ENCODE assay signal across 8 cellular contexts in genomic region chr4:6673660-6674499, GRCh38. TPM values are rescaled to one million over a fixed set of nuclear protein-coding genes. Genes with fewer than 3 reads are reported as not detected.
DNase-seq lines count a peak whose midpoint lies in the region; ATAC-seq, FAIRE-seq and TF ChIP-seq lines count a peak whose summit lies in the region.

No MANE protein-coding gene starts in this region.

- TF ChIP-seq CTCF in H9 (conservative IDR thresholded peaks at IDR 0.05) = no peak
- TF ChIP-seq CTCF in MM.1S (IDR thresholded peaks at IDR 0.05; ENCODE audit: low read length) = no peak
- TF ChIP-seq CTCF in glutamatergic neuron (IDR thresholded peaks at IDR 0.05; ENCODE audit: partially characterized antibody, unreplicated experiment) = no peak
- no peak for TF ChIP-seq CTCF in omental fat pad (IDR thresholded peaks at IDR 0.05)
- TF ChIP-seq CTCF in testis (IDR thresholded peaks at IDR 0.05) = no peak

- no peak for TF ChIP-seq POLR2A in testis (IDR thresholded peaks at IDR 0.05)

- H2AFZ ChIP-seq in H9 (ENCODE audit: low read length) (no peak overlapping the region), MM.1S (ENCODE audit: low read length) (peak overlapping the region; percentile 53)

- no peak overlapping the region for H3T11ph ChIP-seq in H9 (ENCODE audit: low read length)

- H3K9me3 Mint-ChIP-seq in H9 = peaks cover 6% of the 10 kb centered on the region in 2 experiments; a peak in 2 of 5 replicates
- no peaks in the 10 kb centered on the region for H3K9me3 Mint-ChIP-seq in activated naive CD4-positive, alpha-beta T cell treated with anti-CD3 and anti-CD28 coated beads, Interleukin-2, amount 50 U/mL, for 24 hours
- H3K9me3 Mint-ChIP-seq in glutamatergic neuron (ENCODE audit: unreplicated experiment) = peaks cover 9% of the 10 kb centered on the region

- H3K4me3 ChIP-seq in MM.1S (ENCODE audit: low read length) (peak overlapping the region; percentile 68), testis (peak overlapping the region; percentile 77 to 87)

- no peak overlapping the region for H2BK5ac ChIP-seq in H9 (ENCODE audit: insufficient read length, low read length)

- H3K36me3 ChIP-seq in MM.1S (replicated peaks; ENCODE audit: insufficient read depth, low read length) (no peaks in the 10 kb centered on the region), testis (ENCODE audit: low read depth, missing control alignments) (peaks cover 4% of the 10 kb centered on the region)

- H3K4me2 ChIP-seq in H9 (ENCODE audit: insufficient read depth, insufficient read length, low read length) (peak overlapping the region; percentile 64), MM.1S (ENCODE audit: low read depth, low read length) (peak overlapping the region; percentile 83)

- no peak overlapping the region for H3K4ac ChIP-seq in H9 (ENCODE audit: low read depth, low read length)

- H3K27ac Mint-ChIP-seq in H9 (peak overlapping the region; percentile 74 to 94 (median 82); a peak in 4 of 7 replicates), glutamatergic neuron (ENCODE audit: unreplicated experiment) (peak overlapping the region; percentile 97)
- peak overlapping the region; percentile 100 for H3K27ac Mint-ChIP-seq in activated naive CD4-positive, alpha-beta T cell treated with anti-CD3 and anti-CD28 coated beads, Interleukin-2, amount 50 U/mL, for 24 hours

- intact Hi-C loops in testis (cut with DNase I; ENCODE audit: low total_unique reads) = no loop called here

- H4K20me1 ChIP-seq in H9 (ENCODE audit: control insufficient read depth, insufficient read depth, insufficient read length) (no peaks in the 10 kb centered on the region), MM.1S (ENCODE audit: insufficient read depth, low read length) (no peaks in the 10 kb centered on the region)

- peaks cover 5% of the 10 kb centered on the region for H3K23me2 ChIP-seq in H9 (ENCODE audit: insufficient read length, low read depth, low read length, poor library complexity, severe bottlenecking)

- H3K4me3 Mint-ChIP-seq in H9 (peak overlapping the region; percentile 90 to 94), glutamatergic neuron (ENCODE audit: unreplicated experiment) (peak overlapping the region; percentile 98)
- peak overlapping the region; percentile 97 for H3K4me3 Mint-ChIP-seq in activated naive CD4-positive, alpha-beta T cell treated with anti-CD3 and anti-CD28 coated beads, Interleukin-2, amount 50 U/mL, for 24 hours

- H2BK20ac ChIP-seq in H9 (ENCODE audit: low read depth, low read length, poor library complexity, severe bottlenecking) = no peak overlapping the region

- no peak overlapping the region for H4K5ac ChIP-seq in H9 (ENCODE audit: insufficient read length, low read depth, low read length)

- H3K9me2 ChIP-seq in MM.1S (replicated peaks; ENCODE audit: insufficient read depth, low read length) = no peaks in the 10 kb centered on the region

- DNase-seq in H9 (peak; percentile 96), MM.1S (peak; percentile 96), SK-N-DZ (ENCODE audit: low spot score) (peak; percentile 93), glutamatergic neuron (peak; percentile 94), omental fat pad (ENCODE audit: low spot score) (peak; percentile 67), testis (peak; percentile 95)

- H3K27me3 Mint-ChIP-seq in H9 (ENCODE audit: low read depth) (peaks cover 20% of the 10 kb centered on the region), glutamatergic neuron (ENCODE audit: unreplicated experiment) (peaks cover 15% of the 10 kb centered on the region)
- H3K27me3 Mint-ChIP-seq in activated naive CD4-positive, alpha-beta T cell treated with anti-CD3 and anti-CD28 coated beads, Interleukin-2, amount 50 U/mL, for 24 hours = no peaks in the 10 kb centered on the region

- H3K4me1 Mint-ChIP-seq in H9 = peaks cover 29 to 33% of the 10 kb centered on the region in 2 experiments
- peaks cover 52% of the 10 kb centered on the region for H3K4me1 Mint-ChIP-seq in activated naive CD4-positive, alpha-beta T cell treated with anti-CD3 and anti-CD28 coated beads, Interleukin-2, amount 50 U/mL, for 24 hours
- peaks cover 19% of the 10 kb centered on the region for H3K4me1 Mint-ChIP-seq in glutamatergic neuron (ENCODE audit: low read depth, unreplicated experiment)

- H2AK5ac ChIP-seq in H9 (ENCODE audit: insufficient read length, low read length) = no peak overlapping the region

- H3K79me2 ChIP-seq in H9 (ENCODE audit: insufficient read depth, low read length) = peaks cover 12% of the 10 kb centered on the region; the same call in 1 of the 2 replicates
- peaks cover 18% of the 10 kb centered on the region for H3K79me2 ChIP-seq in MM.1S (ENCODE audit: low read length)

- H3K14ac ChIP-seq in H9 (ENCODE audit: insufficient read depth, low read length) = no peak overlapping the region; the same call in 1 of the 2 replicates

- ATAC-seq in omental fat pad (ENCODE audit: low FRiP score) = peak; percentile 93

- H4K8ac ChIP-seq in H9 (replicated peaks; ENCODE audit: insufficient read length, low read depth, low read length) = no peak overlapping the region

- FAIRE-seq in G401.6 (lab: Jason Lieb, UNC) = peak; percentile 88

- no peak overlapping the region for H3K56ac ChIP-seq in H9 (ENCODE audit: insufficient read length, low read depth, low read length)

- no peak overlapping the region for H2BK120ac ChIP-seq in H9 (ENCODE audit: low read depth, low read length, poor library complexity, severe bottlenecking)

- H3K18ac ChIP-seq in H9 (ENCODE audit: insufficient read length, low read depth, low read length) = no peak overlapping the region

- no peaks in the 10 kb centered on the region for H3F3A ChIP-seq in MM.1S (ENCODE audit: insufficient read depth, low read length)

- H3K27ac ChIP-seq in H9 (ENCODE audit: insufficient read length, low read depth, low read length) (no peak overlapping the region), MM.1S (ENCODE audit: low read length) (peak overlapping the region; percentile 37; the same call in 1 of the 2 replicates), testis (peak overlapping the region; percentile 86 to 91)

- H3K27me3 ChIP-seq in H9 (ENCODE audit: insufficient read depth, low read length) = no peaks in the 10 kb centered on the region; the same call in 1 of the 2 replicates
- peaks cover under 1% of the 10 kb centered on the region; the same call in 1 of the 2 replicates for H3K27me3 ChIP-seq in MM.1S (replicated peaks; ENCODE audit: insufficient read depth, low read length)
- no peaks in the 10 kb centered on the region for H3K27me3 ChIP-seq in testis

- no peak overlapping the region for H3K23ac ChIP-seq in H9 (ENCODE audit: insufficient read length, low read depth, low read length)

- H3K79me1 ChIP-seq in H9 (ENCODE audit: insufficient read depth, low read depth, low read length, poor library complexity, severe bottlenecking) = peaks cover 6% of the 10 kb centered on the region

- no peak overlapping the region for H2BK15ac ChIP-seq in H9 (ENCODE audit: low read depth, low read length)

- H3K9me3 ChIP-seq in H9 (ENCODE audit: control insufficient read depth, low read depth, low read length) (no peaks in the 10 kb centered on the region), MM.1S (replicated peaks; ENCODE audit: insufficient read depth, low read length) (no peaks in the 10 kb centered on the region), testis (no peaks in the 10 kb centered on the region)

- H3K9ac ChIP-seq in H9 (ENCODE audit: extremely low read depth, insufficient read length, low read length) = peak overlapping the region; percentile 46
- peak overlapping the region; percentile 58; the same call in 1 of the 2 replicates for H3K9ac ChIP-seq in MM.1S (ENCODE audit: low read length)

- no peak overlapping the region for H2BK12ac ChIP-seq in H9 (ENCODE audit: insufficient read length, low read depth, low read length)

- H3K36me3 Mint-ChIP-seq in H9 (ENCODE audit: insufficient read depth in 1 of 3, low read depth in 3 of 3) (peaks cover 31 to 33% (median 32%) of the 10 kb centered on the region in 3 experiments), glutamatergic neuron (ENCODE audit: unreplicated experiment) (no peaks in the 10 kb centered on the region)
- H3K36me3 Mint-ChIP-seq in activated naive CD4-positive, alpha-beta T cell treated with anti-CD3 and anti-CD28 coated beads, Interleukin-2, amount 50 U/mL, for 24 hours = peaks cover 19% of the 10 kb centered on the region

- H4K91ac ChIP-seq in H9 (ENCODE audit: insufficient read length, low read depth, low read length) = no peak overlapping the region

- no CpG with 5 or more reads among the region's 89 CpGs for WGBS in H9 (ENCODE audit: extremely low coverage, insufficient read length, low lambda C conversion rate)
- 0% methylated on average over 3 to 65 of the region's 89 CpGs for WGBS in testis, 2 donors

- H3K4me1 ChIP-seq in H9 (ENCODE audit: insufficient read depth, low read length) (peaks cover 5% of the 10 kb centered on the region), MM.1S (ENCODE audit: low read length) (peaks cover 5% of the 10 kb centered on the region; the same call in 1 of the 2 replicates), testis (peaks cover 25% of the 10 kb centered on the region)

RNA-seq across cellular contexts. Expression of gene S100P, which starts 19.8 kb away (rescaled TPM):
- total RNA-seq in H9 (2021) = not detected in 2 replicates
- not detected in 2 replicates for polyA plus RNA-seq in SK-N-DZ (2014; cell fraction: cytosol; rRNA removed)
- not detected in 2 replicates for polyA plus RNA-seq in SK-N-DZ (2014; cell fraction: nucleus; rRNA removed)
- not detected for total RNA-seq in glutamatergic neuron (ENCODE audit: unreplicated experiment)
- 10 to 100 TPM in 1 of 4 donors, 1 to 10 TPM in 1, under 1 TPM in 1, not detected in 1; 0.60 to 10.9 (median 1.1) TPM for total RNA-seq in omental fat pad
- total RNA-seq in testis = 1 to 10 TPM in 1 of 2 donors, under 1 TPM in 1; 0.19 to 2.1 TPM
- 3.5 TPM for polyA plus RNA-seq in testis (ENCODE audit: insufficient read depth, low read depth, low replicate concordance)

RNA-seq across cellular contexts. Expression of gene MRFAP1, which starts 33.4 kb away (rescaled TPM):
- total RNA-seq in H9 (2021) (328 and 329 TPM in 2 replicates), glutamatergic neuron (ENCODE audit: unreplicated experiment) (226 TPM), omental fat pad (100 to 1,000 TPM; 125 to 149 (median 140) TPM), testis (100 to 1,000 TPM; 289 to 308 TPM)
- 96.6 and 102 TPM in 2 replicates for polyA plus RNA-seq in SK-N-DZ (2014; cell fraction: cytosol; rRNA removed)
- polyA plus RNA-seq in SK-N-DZ (2014; cell fraction: nucleus; rRNA removed) = 37.6 and 55.0 TPM in 2 replicates
- polyA plus RNA-seq in testis (ENCODE audit: insufficient read depth, low read depth, low replicate concordance) = 382 TPM

RNA-seq across cellular contexts. Expression of gene MRFAP1L1, which starts 35.8 kb away (rescaled TPM):
- 57.7 and 60.3 TPM in 2 replicates for total RNA-seq in H9 (2021)
- 95.9 and 120 TPM in 2 replicates for polyA plus RNA-seq in SK-N-DZ (2014; cell fraction: cytosol; rRNA removed)
- 59.3 and 63.9 TPM in 2 replicates for polyA plus RNA-seq in SK-N-DZ (2014; cell fraction: nucleus; rRNA removed)
- total RNA-seq in glutamatergic neuron (ENCODE audit: unreplicated experiment) = 66.1 TPM
- 10 to 100 TPM; 42.7 to 56.3 (median 45.9) TPM for total RNA-seq in omental fat pad
- 10 to 100 TPM; 40.8 to 60.5 TPM for total RNA-seq in testis
- 42.9 TPM for polyA plus RNA-seq in testis (ENCODE audit: insufficient read depth, low read depth, low replicate concordance)

RNA-seq across cellular contexts. Expression of gene BLOC1S4, which starts 42.1 kb away (rescaled TPM):
- 14.3 and 14.9 TPM in 2 replicates for total RNA-seq in H9 (2021)
- polyA plus RNA-seq in SK-N-DZ (2014; cell fraction: cytosol; rRNA removed) = 24.4 and 31.8 TPM in 2 replicates
- 17.5 and 21.1 TPM in 2 replicates for polyA plus RNA-seq in SK-N-DZ (2014; cell fraction: nucleus; rRNA removed)
- total RNA-seq in glutamatergic neuron (ENCODE audit: unreplicated experiment) = 22.5 TPM
- 10 to 100 TPM; 12.3 to 23.3 (median 13.9) TPM for total RNA-seq in omental fat pad
- total RNA-seq in testis = 10 to 100 TPM; 21.3 to 27.3 TPM
- polyA plus RNA-seq in testis (ENCODE audit: insufficient read depth, low read depth, low replicate concordance) = 10.2 TPM
